In the genomic region with DNA sequence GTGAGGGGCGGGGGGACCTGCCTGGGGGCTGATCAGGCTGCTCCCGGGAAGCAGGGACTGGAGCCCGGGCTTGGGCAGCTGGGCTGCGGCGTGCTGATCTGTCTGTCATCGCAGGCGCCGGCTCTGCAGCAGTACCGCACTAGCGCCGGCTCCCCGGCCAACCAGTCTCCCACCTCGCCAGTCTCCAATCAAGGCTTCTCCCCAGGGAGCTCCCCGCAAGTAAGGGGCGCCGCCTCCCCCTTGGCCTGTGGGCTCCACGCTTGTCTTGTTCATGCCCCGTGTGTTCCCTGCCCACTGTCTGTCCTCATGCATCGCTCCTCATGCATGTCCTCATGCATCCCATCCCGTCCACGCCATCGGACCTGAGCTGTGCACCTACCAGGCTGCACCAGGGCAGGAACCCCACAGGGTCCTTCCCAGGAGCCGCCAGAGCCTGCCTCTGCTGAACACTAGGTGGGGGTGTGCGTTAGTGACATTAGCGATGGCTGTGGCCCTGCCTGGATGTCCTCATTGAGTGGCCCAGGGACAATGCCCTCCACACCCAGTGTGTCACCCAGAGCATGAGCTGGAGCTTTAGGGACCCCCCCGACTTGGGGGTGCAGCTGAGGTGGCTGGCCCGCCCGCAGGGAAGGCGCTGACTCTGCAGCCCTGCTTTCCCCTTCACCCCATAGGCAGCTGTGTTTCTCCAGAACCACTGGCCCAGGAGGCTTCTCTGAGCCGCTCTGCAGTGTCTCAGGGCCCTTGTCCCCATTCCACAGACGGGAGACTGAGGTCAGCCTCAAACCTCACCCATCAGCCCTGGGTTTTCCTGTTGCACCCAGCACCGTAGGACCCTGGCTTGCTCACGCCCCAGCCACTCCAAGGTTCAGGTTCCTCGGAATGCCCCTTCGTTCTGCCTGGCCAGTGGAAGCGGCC, we compare ENCODE assay signal across 1 cellular context.
A peak's percentile ranks its signal among the peaks of the same experiment; 100 is the strongest.
TF ChIP-seq lines count a peak whose summit lies in the region.

No MANE protein-coding gene starts in this region.

TF ChIP-seq in HepG2, 621 proteins besides CTCF, POLR2A, EP300 and RAD21 (continued from another document and continues in another):
- TF ChIP-seq SRSF4 (IDR thresholded peaks at IDR 0.05; ENCODE audit: low read depth, low read length, poor library complexity, severe bottlenecking), result no peak
- no peak for TF ChIP-seq ZNF30 (CRISPR knock-in tag; IDR thresholded peaks at IDR 0.05)
- TF ChIP-seq ZNF674 (CRISPR knock-in tag; IDR thresholded peaks at IDR 0.05; ENCODE audit: low read depth), result no peak
- TF ChIP-seq KLF13 (CRISPR knock-in tag; IDR thresholded peaks at IDR 0.05), result no peak
- TF ChIP-seq, protein P1, sequence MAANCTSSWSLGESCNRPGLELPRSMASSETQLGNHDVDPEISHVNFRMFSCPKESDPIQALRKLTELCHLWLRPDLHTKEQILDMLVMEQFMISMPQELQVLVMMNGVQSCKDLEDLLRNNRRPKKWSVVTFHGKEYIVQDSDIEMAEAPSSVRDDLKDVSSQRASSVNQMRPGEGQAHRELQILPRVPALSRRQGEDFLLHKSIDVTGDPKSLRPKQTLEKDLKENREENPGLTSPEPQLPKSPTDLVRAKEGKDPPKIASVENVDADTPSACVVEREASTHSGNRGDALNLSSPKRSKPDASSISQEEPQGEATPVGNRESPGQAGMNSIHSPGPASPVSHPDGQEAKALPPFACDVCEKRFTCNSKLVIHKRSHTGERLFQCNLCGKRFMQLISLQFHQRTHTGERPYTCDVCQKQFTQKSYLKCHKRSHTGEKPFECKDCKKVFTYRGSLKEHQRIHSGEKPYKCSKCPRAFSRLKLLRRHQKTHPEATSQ (CRISPR knock-in tag; IDR thresholded peaks at IDR 0.05; ENCODE audit: borderline replicate concordance), result no peak
- TF ChIP-seq HOXA5 (CRISPR knock-in tag; IDR thresholded peaks at IDR 0.05), result no peak
- TF ChIP-seq SP1 (IDR thresholded peaks at IDR 0.05), result no peak
- TF ChIP-seq SP1 (CRISPR knock-in tag; IDR thresholded peaks at IDR 0.05), result 0 out of 2 replicates have a peak, but pooled peaks have one; percentile 27
- no peak for TF ChIP-seq ZNF441 (CRISPR knock-in tag; IDR thresholded peaks at IDR 0.05; ENCODE audit: borderline replicate concordance)
- TF ChIP-seq FOXK1 (CRISPR knock-in tag; IDR thresholded peaks at IDR 0.05; ENCODE audit: borderline replicate concordance, low read depth), result no peak
- 0 out of 2 replicates have a peak, but pooled peaks have one; percentile 24 for TF ChIP-seq ZC3H13 (CRISPR knock-in tag; IDR thresholded peaks at IDR 0.05)
- no peak for TF ChIP-seq KDM4B (CRISPR knock-in tag; IDR thresholded peaks at IDR 0.05)
- no peak for TF ChIP-seq NFE2L1 (CRISPR knock-in tag; IDR thresholded peaks at IDR 0.05; ENCODE audit: borderline replicate concordance)
- no peak for TF ChIP-seq ZNF775 (CRISPR knock-in tag; IDR thresholded peaks at IDR 0.05; ENCODE audit: borderline replicate concordance)
- TF ChIP-seq ZNF790 (CRISPR knock-in tag; IDR thresholded peaks at IDR 0.05; ENCODE audit: borderline replicate concordance), result no peak
- TF ChIP-seq AHR (CRISPR knock-in tag; IDR thresholded peaks at IDR 0.05), result no peak
- TF ChIP-seq, protein P2, sequence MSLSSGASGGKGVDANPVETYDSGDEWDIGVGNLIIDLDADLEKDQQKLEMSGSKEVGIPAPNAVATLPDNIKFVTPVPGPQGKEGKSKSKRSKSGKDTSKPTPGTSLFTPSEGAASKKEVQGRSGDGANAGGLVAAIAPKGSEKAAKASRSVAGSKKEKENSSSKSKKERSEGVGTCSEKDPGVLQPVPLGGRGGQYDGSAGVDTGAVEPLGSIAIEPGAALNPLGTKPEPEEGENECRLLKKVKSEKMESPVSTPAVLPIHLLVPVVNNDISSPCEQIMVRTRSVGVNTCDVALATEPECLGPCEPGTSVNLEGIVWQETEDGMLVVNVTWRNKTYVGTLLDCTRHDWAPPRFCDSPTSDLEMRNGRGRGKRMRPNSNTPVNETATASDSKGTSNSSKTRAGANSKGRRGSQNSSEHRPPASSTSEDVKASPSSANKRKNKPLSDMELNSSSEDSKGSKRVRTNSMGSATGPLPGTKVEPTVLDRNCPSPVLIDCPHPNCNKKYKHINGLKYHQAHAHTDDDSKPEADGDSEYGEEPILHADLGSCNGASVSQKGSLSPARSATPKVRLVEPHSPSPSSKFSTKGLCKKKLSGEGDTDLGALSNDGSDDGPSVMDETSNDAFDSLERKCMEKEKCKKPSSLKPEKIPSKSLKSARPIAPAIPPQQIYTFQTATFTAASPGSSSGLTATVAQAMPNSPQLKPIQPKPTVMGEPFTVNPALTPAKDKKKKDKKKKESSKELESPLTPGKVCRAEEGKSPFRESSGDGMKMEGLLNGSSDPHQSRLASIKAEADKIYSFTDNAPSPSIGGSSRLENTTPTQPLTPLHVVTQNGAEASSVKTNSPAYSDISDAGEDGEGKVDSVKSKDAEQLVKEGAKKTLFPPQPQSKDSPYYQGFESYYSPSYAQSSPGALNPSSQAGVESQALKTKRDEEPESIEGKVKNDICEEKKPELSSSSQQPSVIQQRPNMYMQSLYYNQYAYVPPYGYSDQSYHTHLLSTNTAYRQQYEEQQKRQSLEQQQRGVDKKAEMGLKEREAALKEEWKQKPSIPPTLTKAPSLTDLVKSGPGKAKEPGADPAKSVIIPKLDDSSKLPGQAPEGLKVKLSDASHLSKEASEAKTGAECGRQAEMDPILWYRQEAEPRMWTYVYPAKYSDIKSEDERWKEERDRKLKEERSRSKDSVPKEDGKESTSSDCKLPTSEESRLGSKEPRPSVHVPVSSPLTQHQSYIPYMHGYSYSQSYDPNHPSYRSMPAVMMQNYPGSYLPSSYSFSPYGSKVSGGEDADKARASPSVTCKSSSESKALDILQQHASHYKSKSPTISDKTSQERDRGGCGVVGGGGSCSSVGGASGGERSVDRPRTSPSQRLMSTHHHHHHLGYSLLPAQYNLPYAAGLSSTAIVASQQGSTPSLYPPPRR (CRISPR knock-in tag; IDR thresholded peaks at IDR 0.05; ENCODE audit: borderline replicate concordance), result no peak
- no peak for TF ChIP-seq ERF (CRISPR knock-in tag; IDR thresholded peaks at IDR 0.05)
- TF ChIP-seq SALL1 (CRISPR knock-in tag; IDR thresholded peaks at IDR 0.05), result no peak
- TF ChIP-seq ZNF883 (CRISPR knock-in tag; IDR thresholded peaks at IDR 0.05; ENCODE audit: not compliant biosample characterization), result no peak
- no peak for TF ChIP-seq SIN3A (IDR thresholded peaks at IDR 0.05; ENCODE audit: borderline replicate concordance, low read depth, low read length)
- no peak for TF ChIP-seq ATF7 (IDR thresholded peaks at IDR 0.05)
- 0 out of 2 replicates have a peak, but pooled peaks have one; percentile 25 for TF ChIP-seq ATF7 (CRISPR knock-in tag; IDR thresholded peaks at IDR 0.05)
- TF ChIP-seq, protein P3, sequence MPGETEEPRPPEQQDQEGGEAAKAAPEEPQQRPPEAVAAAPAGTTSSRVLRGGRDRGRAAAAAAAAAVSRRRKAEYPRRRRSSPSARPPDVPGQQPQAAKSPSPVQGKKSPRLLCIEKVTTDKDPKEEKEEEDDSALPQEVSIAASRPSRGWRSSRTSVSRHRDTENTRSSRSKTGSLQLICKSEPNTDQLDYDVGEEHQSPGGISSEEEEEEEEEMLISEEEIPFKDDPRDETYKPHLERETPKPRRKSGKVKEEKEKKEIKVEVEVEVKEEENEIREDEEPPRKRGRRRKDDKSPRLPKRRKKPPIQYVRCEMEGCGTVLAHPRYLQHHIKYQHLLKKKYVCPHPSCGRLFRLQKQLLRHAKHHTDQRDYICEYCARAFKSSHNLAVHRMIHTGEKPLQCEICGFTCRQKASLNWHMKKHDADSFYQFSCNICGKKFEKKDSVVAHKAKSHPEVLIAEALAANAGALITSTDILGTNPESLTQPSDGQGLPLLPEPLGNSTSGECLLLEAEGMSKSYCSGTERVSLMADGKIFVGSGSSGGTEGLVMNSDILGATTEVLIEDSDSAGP (CRISPR knock-in tag; IDR thresholded peaks at IDR 0.05; ENCODE audit: borderline replicate concordance), result peak; percentile 62; the same call in 1 of the 2 replicates
- TF ChIP-seq, protein P4, sequence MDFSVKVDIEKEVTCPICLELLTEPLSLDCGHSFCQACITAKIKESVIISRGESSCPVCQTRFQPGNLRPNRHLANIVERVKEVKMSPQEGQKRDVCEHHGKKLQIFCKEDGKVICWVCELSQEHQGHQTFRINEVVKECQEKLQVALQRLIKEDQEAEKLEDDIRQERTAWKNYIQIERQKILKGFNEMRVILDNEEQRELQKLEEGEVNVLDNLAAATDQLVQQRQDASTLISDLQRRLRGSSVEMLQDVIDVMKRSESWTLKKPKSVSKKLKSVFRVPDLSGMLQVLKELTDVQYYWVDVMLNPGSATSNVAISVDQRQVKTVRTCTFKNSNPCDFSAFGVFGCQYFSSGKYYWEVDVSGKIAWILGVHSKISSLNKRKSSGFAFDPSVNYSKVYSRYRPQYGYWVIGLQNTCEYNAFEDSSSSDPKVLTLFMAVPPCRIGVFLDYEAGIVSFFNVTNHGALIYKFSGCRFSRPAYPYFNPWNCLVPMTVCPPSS (IDR thresholded peaks at IDR 0.05), result no peak
- TF ChIP-seq SP140L (CRISPR knock-in tag; IDR thresholded peaks at IDR 0.05; ENCODE audit: borderline replicate concordance), result no peak
- no peak; the same call in 1 of the 2 replicates for TF ChIP-seq POLR2G (IDR thresholded peaks at IDR 0.05; ENCODE audit: low read depth, low read length)
- TF ChIP-seq ZNF253 (CRISPR knock-in tag; IDR thresholded peaks at IDR 0.05; ENCODE audit: borderline replicate concordance), result no peak
- TF ChIP-seq ZNF768 (CRISPR knock-in tag; IDR thresholded peaks at IDR 0.05), result peak; percentile 59; the same call in 1 of the 2 replicates
- TF ChIP-seq, protein P5, sequence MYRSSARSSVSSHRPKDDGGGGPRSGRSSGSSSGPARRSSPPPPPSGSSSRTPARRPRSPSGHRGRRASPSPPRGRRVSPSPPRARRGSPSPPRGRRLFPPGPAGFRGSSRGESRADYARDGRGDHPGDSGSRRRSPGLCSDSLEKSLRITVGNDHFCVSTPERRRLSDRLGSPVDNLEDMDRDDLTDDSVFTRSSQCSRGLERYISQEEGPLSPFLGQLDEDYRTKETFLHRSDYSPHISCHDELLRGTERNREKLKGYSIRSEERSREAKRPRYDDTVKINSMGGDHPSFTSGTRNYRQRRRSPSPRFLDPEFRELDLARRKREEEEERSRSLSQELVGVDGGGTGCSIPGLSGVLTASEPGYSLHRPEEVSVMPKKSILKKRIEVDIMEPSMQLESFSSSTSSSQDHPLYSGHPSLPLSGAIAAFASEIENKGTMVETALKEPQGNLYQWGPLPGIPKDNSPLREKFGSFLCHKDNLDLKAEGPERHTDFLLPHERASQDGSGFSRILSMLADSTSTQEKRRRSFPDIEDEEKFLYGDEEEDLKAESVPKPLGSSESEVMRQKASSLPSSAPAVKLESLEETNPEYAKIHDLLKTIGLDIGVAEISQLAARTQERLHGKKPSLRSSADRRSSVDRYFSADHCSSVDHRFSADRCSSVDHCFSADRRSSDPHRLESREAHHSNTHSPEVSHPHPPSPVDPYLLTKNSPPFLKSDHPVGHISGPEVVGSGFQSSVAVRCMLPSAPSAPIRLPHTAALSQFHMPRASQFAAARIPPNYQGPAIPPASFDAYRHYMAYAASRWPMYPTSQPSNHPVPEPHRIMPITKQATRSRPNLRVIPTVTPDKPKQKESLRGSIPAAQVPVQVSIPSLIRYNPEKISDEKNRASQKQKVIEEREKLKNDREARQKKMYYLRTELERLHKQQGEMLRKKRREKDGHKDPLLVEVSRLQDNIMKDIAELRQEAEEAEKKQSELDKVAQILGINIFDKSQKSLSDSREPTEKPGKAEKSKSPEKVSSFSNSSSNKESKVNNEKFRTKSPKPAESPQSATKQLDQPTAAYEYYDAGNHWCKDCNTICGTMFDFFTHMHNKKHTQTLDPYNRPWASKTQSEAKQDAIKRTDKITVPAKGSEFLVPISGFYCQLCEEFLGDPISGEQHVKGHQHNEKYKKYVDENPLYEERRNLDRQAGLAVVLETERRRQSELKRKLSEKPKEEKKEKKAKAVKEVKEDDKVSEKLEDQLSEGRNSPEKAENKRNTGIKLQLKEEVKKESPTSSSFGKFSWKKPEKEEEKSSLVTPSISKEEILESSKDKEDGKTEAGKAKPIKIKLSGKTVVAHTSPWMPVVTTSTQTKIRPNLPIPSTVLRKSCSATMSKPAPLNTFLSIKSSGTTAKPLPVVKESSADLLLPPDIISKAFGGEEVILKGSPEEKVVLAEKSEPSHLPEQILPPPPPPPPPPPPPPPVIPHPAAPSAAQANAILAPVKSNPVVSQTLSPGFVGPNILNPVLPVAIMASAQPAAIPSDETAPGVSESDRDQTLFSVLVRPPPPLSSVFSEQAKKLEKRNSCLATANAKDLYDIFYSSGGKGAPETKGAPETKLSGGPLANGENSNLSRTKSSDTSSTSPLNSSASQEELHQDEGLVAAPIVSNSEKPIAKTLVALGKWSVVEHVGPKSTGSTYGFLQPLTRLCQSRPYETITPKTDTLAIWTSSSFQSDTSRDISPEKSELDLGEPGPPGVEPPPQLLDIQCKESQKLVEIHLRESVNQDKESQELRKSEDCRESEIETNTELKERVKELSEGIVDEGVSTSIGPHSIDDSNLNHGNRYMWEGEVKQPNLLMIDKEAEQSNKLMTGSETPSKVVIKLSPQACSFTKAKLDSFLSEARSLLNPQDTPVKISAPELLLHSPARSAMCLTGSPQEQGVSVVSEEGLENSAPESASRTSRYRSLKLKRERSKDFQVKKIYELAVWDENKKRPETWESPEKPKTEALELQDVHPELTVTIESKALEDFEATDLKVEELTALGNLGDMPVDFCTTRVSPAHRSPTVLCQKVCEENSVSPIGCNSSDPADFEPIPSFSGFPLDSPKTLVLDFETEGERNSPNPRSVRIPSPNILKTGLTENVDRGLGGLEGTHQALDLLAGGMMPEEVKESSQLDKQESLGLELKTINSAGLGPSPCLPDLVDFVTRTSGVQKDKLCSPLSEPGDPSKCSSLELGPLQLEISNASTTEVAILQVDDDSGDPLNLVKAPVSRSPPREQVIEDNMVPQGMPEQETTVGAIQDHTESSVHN (CRISPR knock-in tag; IDR thresholded peaks at IDR 0.05), result no peak
- no peak for TF ChIP-seq CBFB (CRISPR knock-in tag; IDR thresholded peaks at IDR 0.05)
- TF ChIP-seq MIXL1 (CRISPR knock-in tag; IDR thresholded peaks at IDR 0.05), result no peak
- no peak for TF ChIP-seq ZNF678 (CRISPR knock-in tag; IDR thresholded peaks at IDR 0.05)
- TF ChIP-seq ZNF333 (CRISPR knock-in tag; IDR thresholded peaks at IDR 0.05; ENCODE audit: borderline replicate concordance), result no peak
- TF ChIP-seq ZNF616 (CRISPR knock-in tag; IDR thresholded peaks at IDR 0.05; ENCODE audit: low read depth), result no peak
- TF ChIP-seq, protein P6, sequence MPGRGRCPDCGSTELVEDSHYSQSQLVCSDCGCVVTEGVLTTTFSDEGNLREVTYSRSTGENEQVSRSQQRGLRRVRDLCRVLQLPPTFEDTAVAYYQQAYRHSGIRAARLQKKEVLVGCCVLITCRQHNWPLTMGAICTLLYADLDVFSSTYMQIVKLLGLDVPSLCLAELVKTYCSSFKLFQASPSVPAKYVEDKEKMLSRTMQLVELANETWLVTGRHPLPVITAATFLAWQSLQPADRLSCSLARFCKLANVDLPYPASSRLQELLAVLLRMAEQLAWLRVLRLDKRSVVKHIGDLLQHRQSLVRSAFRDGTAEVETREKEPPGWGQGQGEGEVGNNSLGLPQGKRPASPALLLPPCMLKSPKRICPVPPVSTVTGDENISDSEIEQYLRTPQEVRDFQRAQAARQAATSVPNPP (CRISPR knock-in tag; IDR thresholded peaks at IDR 0.05), result no peak
- TF ChIP-seq XRCC5 (optimal IDR thresholded peaks at IDR 0.05; ENCODE audit: low read length), result peak; percentile 45
- peak; percentile 46; the same call in 1 of the 2 replicates for TF ChIP-seq TARDBP (CRISPR knock-in tag; IDR thresholded peaks at IDR 0.05)
